ENCODE assay signal across 1 cellular context in genomic region chr2:174012347-174013309, GRCh38.
TF ChIP-seq lines count a peak whose summit lies in the region.

No MANE protein-coding gene starts in this region.

TF ChIP-seq in GM12878, 131 proteins besides CTCF, POLR2A, EP300 and RAD21 (continued from another document):
- TF ChIP-seq RUNX3 (IDR thresholded peaks at IDR 0.05; ENCODE audit: low read length) (peak; percentile 30), BHLHE40 (IDR thresholded peaks at IDR 0.05; ENCODE audit: borderline replicate concordance in 1 of 2, low read depth in 2 of 2, low read length in 1 of 2) (peak in 1 of 2 experiments; percentile 15; a peak in 1 of 4 replicates), MEF2B (IDR thresholded peaks at IDR 0.05; ENCODE audit: partially characterized antibody, poor library complexity, severe bottlenecking) (no peak), MEF2A (IDR thresholded peaks at IDR 0.05; ENCODE audit: insufficient read depth, low read depth, low read length) (no peak)
TF ChIP-seq in GM12878: peak in this region for 4.
